In genomic region chr19:37197768-37198167, GRCh38 we compare ENCODE assay signal across 8 cellular contexts.
"Had no signal": no experiment of that assay in that cellular context is flagged by ENCODE, and none has a peak within 500 bp of the region (broad histone marks: within the 10 kb centered on the region; RNA-seq: fewer than 3 reads in every experiment).

No MANE protein-coding gene starts in this region.

- DNase-seq: GM23248, GOT3, H7, HFFc6, KG1 had no signal

- H3K9me3 ChIP-seq: HAP-1 had no signal

- H3K4me1 ChIP-seq: HAP-1 had no signal

- H3K4me3 ChIP-seq: GM23248, HAP-1 had no signal

- H2AFZ ChIP-seq: GM23248 had no signal

- H3K27ac ChIP-seq: GM23248, HL-60 had no signal

- H3K36me3 ChIP-seq: HAP-1 had no signal

- H3K9ac ChIP-seq: GM23248 had no signal

- ATAC-seq: HCT116 had no signal
